ENCODE assay signal across 26 cellular contexts in the genomic region with DNA sequence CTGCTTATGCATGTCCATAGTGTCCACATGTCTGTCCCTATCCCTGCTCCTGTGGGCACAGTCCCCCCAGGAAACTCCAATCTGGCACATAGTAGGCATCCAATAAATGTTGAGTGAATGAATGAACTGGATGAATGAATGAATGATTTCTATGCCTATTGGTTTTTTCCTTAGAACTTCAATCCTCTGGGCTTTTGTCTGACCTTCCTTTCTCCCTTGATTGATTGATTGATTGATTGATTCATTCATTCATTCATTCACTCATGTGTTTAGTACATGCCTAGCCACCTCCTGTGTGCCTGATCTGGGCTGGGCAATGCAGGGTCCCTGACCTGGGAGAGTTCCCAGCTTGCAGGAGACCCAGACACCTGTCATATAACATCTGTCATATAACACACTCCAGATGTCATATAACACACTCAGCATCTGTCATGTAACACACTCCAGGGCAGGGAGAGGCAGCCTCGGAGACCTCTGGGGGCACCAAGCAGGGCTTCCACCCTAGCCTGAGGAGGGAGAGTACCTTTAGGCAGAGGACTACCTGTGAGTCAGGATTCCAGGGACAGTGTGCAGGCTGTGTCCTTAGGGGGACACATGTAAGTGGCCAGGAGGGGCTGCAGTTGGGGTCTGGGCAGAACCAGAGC.
DNase-seq lines count a peak whose midpoint lies in the region; ATAC-seq and TF ChIP-seq lines count a peak whose summit lies in the region.
"Had no signal": no experiment of that assay in that cellular context is flagged by ENCODE, and none has a peak within 500 bp of the region (broad histone marks: within the 10 kb centered on the region; RNA-seq: fewer than 3 reads in every experiment).

No MANE protein-coding gene starts in this region.

- TF ChIP-seq CTCF in nephron (IDR thresholded peaks at IDR 0.05; ENCODE audit: unreplicated experiment in 3 of 3) = no peak

- peaks cover 45% of the 10 kb centered on the region for H3K4me1 Mint-ChIP-seq in nephron
- H3K4me1 Mint-ChIP-seq: CD14-positive monocyte had no signal

- H3K9me3 Mint-ChIP-seq in nephron = no peaks in the 10 kb centered on the region
- H3K9me3 Mint-ChIP-seq: activated CD4-positive, alpha-beta memory T cell treated with anti-CD3 and anti-CD28 coated beads, Interleukin-2, amount 10 ng/mL, durations not matched to agents 7 days and 5 days; IgD-negative memory B cell; stimulated activated naive CD8-positive, alpha-beta T cell treated with anti-CD3 and anti-CD28 coated beads, Interleukin-15, Interleukin-2, amounts not matched to agents 100 ng/mL and 50 ng/mL, for 24 hours had no signal

- peak overlapping the region in 1 of 3 experiments; percentile 60 for H3K4me3 Mint-ChIP-seq in nephron
- H3K4me3 Mint-ChIP-seq: activated CD4-positive, alpha-beta memory T cell treated with anti-CD3 and anti-CD28 coated beads, Interleukin-2, amount 10 ng/mL, durations not matched to agents 7 days and 5 days; CD14-positive monocyte; stimulated activated naive CD8-positive, alpha-beta T cell treated with anti-CD3 and anti-CD28 coated beads, Interleukin-15, Interleukin-2, amounts not matched to agents 100 ng/mL and 50 ng/mL, for 24 hours had no signal

- H3K36me3 Mint-ChIP-seq in nephron (ENCODE audit: low read depth) = no peaks in the 10 kb centered on the region
- H3K36me3 Mint-ChIP-seq: CD14-positive monocyte, IgD-negative memory B cell had no signal

- peak overlapping the region; percentile 26 to 87 (median 50) for H3K27ac Mint-ChIP-seq in nephron
- H3K27ac Mint-ChIP-seq: activated CD4-positive, alpha-beta memory T cell treated with anti-CD3 and anti-CD28 coated beads, Interleukin-2, amount 10 ng/mL, durations not matched to agents 7 days and 5 days; stimulated activated naive CD8-positive, alpha-beta T cell treated with anti-CD3 and anti-CD28 coated beads, Interleukin-15, Interleukin-2, amounts not matched to agents 100 ng/mL and 50 ng/mL, for 24 hours had no signal

- ATAC-seq in GM21723 (IDR thresholded peaks at IDR 0.05; ENCODE audit: unreplicated experiment) = peak; percentile 8
- ATAC-seq: Panc1, pancreas had no signal

- no peaks in the 10 kb centered on the region for H3K27me3 Mint-ChIP-seq in nephron (ENCODE audit: low read depth)
- H3K27me3 Mint-ChIP-seq: IgD-negative memory B cell had no signal

- DNase-seq in NCI-H1694 treated with DMSO at 0.1 percent for 48 hours (lab: John Stamatoyannopoulos, UW) (peak; percentile 26), NCI-H1694 (lab: John Stamatoyannopoulos, UW) (no peak), NCI-H69 (lab: John Stamatoyannopoulos, UW) (peak; percentile 40), midbrain (lab: John Stamatoyannopoulos, UW) (no peak), NCI-H2029 treated with DMSO at 0.1 percent for 48 hours (lab: John Stamatoyannopoulos, UW) (no peak)
- no peak for DNase-seq in stimulated activated CD4-positive, alpha-beta T cell treated with anti-CD3 and anti-CD28 coated beads, Interleukin-4, amount 100 ng/mL, for 4 hours
- DNase-seq: 8988T; activated CD4-positive, alpha-beta memory T cell treated with anti-CD3 and anti-CD28 coated beads, Interleukin-2, amount 10 ng/mL, durations not matched to agents 7 days and 5 days; activated CD8-positive, alpha-beta memory T cell treated with anti-CD3 and anti-CD28 coated beads, Interleukin-2, amount 50 U/mL, for 4 hours; activated naive CD4-positive, alpha-beta T cell treated with anti-CD3 and anti-CD28 coated beads, Interleukin-2, amount 50 U/mL, for 16 hours; amniotic stem cell; DMS79 treated with DMSO at 0.1 percent for 48 hours; GF-D8; kidney glomerular epithelial cell; NCI-H1436 treated with DMSO at 0.1 percent for 48 hours; NCI-H510A; SIG-M5; T-helper 9 cell; uterus had no signal

Comparison
In these comparisons a context has a peak if more than half of its experiments do, and no peak if none do; other contexts are left out.
1. DNase-seq: peak in NCI-H1694 treated with DMSO at 0.1 percent for 48 hours (single experiment) and NCI-H69 (single experiment); none in NCI-H1694 (single experiment), midbrain (single experiment), stimulated activated CD4-positive, alpha-beta T cell treated with anti-CD3 and anti-CD28 coated beads, Interleukin-4, amount 100 ng/mL, for 4 hours (0 of 2) and NCI-H2029 treated with DMSO at 0.1 percent for 48 hours (single experiment).